Comparison of ENCODE assay signal across 10 cellular contexts in genomic region chr22:30197389-30197788, GRCh38. TPM values are rescaled to one million over a fixed set of nuclear protein-coding genes. Genes with fewer than 3 reads are reported as not detected.
A peak's percentile ranks its signal among the peaks of the same experiment; 100 is the strongest.
DNase-seq lines count a peak whose midpoint lies in the region; ATAC-seq and TF ChIP-seq lines count a peak whose summit lies in the region.
"Had no signal": no experiment of that assay in that cellular context is flagged by ENCODE, and none has a peak within 500 bp of the region (broad histone marks: within the 10 kb centered on the region; RNA-seq: fewer than 3 reads in every experiment).

No MANE protein-coding gene starts in this region.

- H4K20me1 ChIP-seq in GM23248 (ENCODE audit: insufficient read depth) = no peaks in the 10 kb centered on the region

- no peak for ATAC-seq in HG03175 (IDR thresholded peaks at IDR 0.05; ENCODE audit: unreplicated experiment)

- H3K9ac ChIP-seq in GM23248 = peak overlapping the region; percentile 84

- DNase-seq in GM23248 (no peak), RWPE1 (ENCODE audit: low spot score) (no peak), esophagus muscularis mucosa (ENCODE audit: extremely low spot score) (no peak), spleen (no peak), mesenteric fat pad (ENCODE audit: low spot score) (no peak), NCI-H2227 treated with DMSO at 0.1 percent for 48 hours (lab: John Stamatoyannopoulos, UW) (no peak)
- DNase-seq in activated CD4-positive, CD25-positive, alpha-beta regulatory T cell (lab: John Stamatoyannopoulos, UW) = no peak
- DNase-seq: hypothalamus, SHP77 had no signal

- no peak for TF ChIP-seq CTCF in RWPE1 (conservative IDR thresholded peaks at IDR 0.05; ENCODE audit: low read depth)
- no peak for TF ChIP-seq CTCF in esophagus muscularis mucosa (IDR thresholded peaks at IDR 0.05)
- no peak for TF ChIP-seq CTCF in spleen (IDR thresholded peaks at IDR 0.05 in 8 of 11, conservative IDR thresholded peaks at IDR 0.05 in 3 of 11)

- H3K27me3 ChIP-seq in GM23248 (replicated peaks; ENCODE audit: insufficient read depth) (no peaks in the 10 kb centered on the region), esophagus muscularis mucosa (no peaks in the 10 kb centered on the region), spleen (replicated peaks in 1 of 7) (no peaks in the 10 kb centered on the region)

- in situ Hi-C loops in GM23248 (cut with MboI) = no loop called here

- H3F3A ChIP-seq in GM23248 (ENCODE audit: insufficient read depth) = peaks cover 39% of the 10 kb centered on the region

- no peaks in the 10 kb centered on the region for H3K9me2 ChIP-seq in GM23248 (ENCODE audit: insufficient read depth)

- H3K9me3 ChIP-seq in GM23248 (ENCODE audit: low read depth) = no peaks in the 10 kb centered on the region
- no peaks in the 10 kb centered on the region for H3K9me3 ChIP-seq in esophagus muscularis mucosa
- no peaks in the 10 kb centered on the region for H3K9me3 ChIP-seq in spleen

- no peaks in the 10 kb centered on the region for H3K79me2 ChIP-seq in GM23248 (ENCODE audit: insufficient read depth)

- peaks cover 32% of the 10 kb centered on the region for H3K4me1 ChIP-seq in GM23248 (ENCODE audit: insufficient read depth)
- H3K4me1 ChIP-seq in esophagus muscularis mucosa = peaks cover 22 to 24% (median 22%) of the 10 kb centered on the region in 4 donors
- H3K4me1 ChIP-seq in spleen = peaks cover 20 to 69% (median 37%) of the 10 kb centered on the region in 6 donors

- TF ChIP-seq EP300 in esophagus muscularis mucosa (IDR thresholded peaks at IDR 0.05) = no peak

- H2AFZ ChIP-seq in GM23248 = no peak overlapping the region

- CTCF ChIA-PET in RWPE1 (lab: Yijun Ruan, JAX) = no interaction called here

- POLR2A ChIA-PET in RWPE1 (lab: Yijun Ruan, JAX; ENCODE audit: low non-redundant PET) = no interaction called here

- peak overlapping the region; percentile 99 for H3K27ac ChIP-seq in GM23248
- peak overlapping the region; percentile 98; the same call in 1 of the 2 replicates for H3K27ac ChIP-seq in RWPE1
- peak overlapping the region; percentile 61 to 76 (median 72) for H3K27ac ChIP-seq in esophagus muscularis mucosa (replicated peaks in 1 of 4)
- peak overlapping the region; percentile 44 to 91 (median 82) for H3K27ac ChIP-seq in spleen

- H3K4me3 ChIP-seq in GM23248 (no peak overlapping the region), esophagus muscularis mucosa (no peak overlapping the region), spleen (peak overlapping the region in 1 of 8 donors; percentile 47)

- no peak for TF ChIP-seq POLR2A in esophagus muscularis mucosa (IDR thresholded peaks at IDR 0.05; ENCODE audit: low read depth)
- TF ChIP-seq POLR2A in spleen (IDR thresholded peaks at IDR 0.05) = no peak

- H3K4me2 ChIP-seq in GM23248 (ENCODE audit: unreplicated experiment) = peak overlapping the region; percentile 56

- H3K36me3 ChIP-seq in GM23248 (ENCODE audit: low read depth) (no peaks in the 10 kb centered on the region), esophagus muscularis mucosa (no peaks in the 10 kb centered on the region), spleen (no peaks in the 10 kb centered on the region)

- intact Hi-C loops in esophagus muscularis mucosa (cut with DNase I) = no loop called here
- intact Hi-C loops in spleen (cut with DNase I; ENCODE audit: low total_unique reads) = no loop called here

RNA-seq across cellular contexts. Expression of gene LIF, which starts 49.2 kb away (rescaled TPM):
- 1.6 and 1.9 TPM in 2 replicates for total RNA-seq in GM23248 (2014; rRNA removed; shearing (Covaris generic))
- polyA plus RNA-seq in GM23248 (2016; fragmentation: Nextera tagmentation; extraction: Ambion mirVana) (1.0 and 1.4 TPM in 2 replicates), spleen (under 1 TPM; 0.21 to 0.77 (median 0.24) TPM)
- total RNA-seq in esophagus muscularis mucosa (1 to 10 TPM in 2 of 4 donors, under 1 TPM in 2; 0.19 to 4.8 (median 1.6) TPM), spleen (1 to 10 TPM in 3 of 7 donors, under 1 TPM in 2, not detected in 2; 0.32 to 3.2 (median 2.3) TPM), mesenteric fat pad (34.8 TPM)
